In the genomic region with DNA sequence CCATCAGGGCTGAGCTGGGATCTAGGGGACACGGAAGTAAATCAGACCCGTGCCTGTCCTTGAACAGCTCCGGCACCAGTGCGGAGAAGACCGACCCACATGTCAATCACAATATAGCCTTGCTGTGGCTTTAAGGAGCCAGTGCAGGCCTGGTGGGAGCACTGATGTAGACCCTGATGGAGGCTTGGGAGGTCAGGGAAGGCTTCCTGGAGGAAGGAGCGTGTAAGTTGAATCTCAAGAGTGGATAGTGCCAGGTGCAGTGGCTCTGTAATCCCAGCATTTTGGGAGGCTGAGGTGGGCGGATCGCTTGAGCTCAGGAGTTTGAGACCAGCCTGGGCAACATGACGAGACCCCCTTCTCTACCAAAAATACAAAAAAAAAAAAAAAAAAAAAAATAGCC, we compare ENCODE assay signal across 27 cellular contexts. TPM values are rescaled to one million over a fixed set of nuclear protein-coding genes. Genes with fewer than 3 reads are reported as not detected.
"Had no signal": no experiment of that assay in that cellular context is flagged by ENCODE, and none has a peak within 500 bp of the region (broad histone marks: within the 10 kb centered on the region; RNA-seq: fewer than 3 reads in every experiment).

No MANE protein-coding gene starts in this region.

- H3K27ac ChIP-seq: epithelial cell of prostate, gastrocnemius medialis, prostate gland, right atrium auricular region, stomach, thyroid gland had no signal

- H3K4me1 ChIP-seq: gastrocnemius medialis, prostate gland, right atrium auricular region, stomach, thyroid gland had no signal

- H3K27me3 ChIP-seq: right atrium auricular region, thyroid gland had no signal

- H3K27ac Mint-ChIP-seq: memory B cell; natural killer cell; stimulated activated effector memory CD8-positive, alpha-beta T cell treated with anti-CD3 and anti-CD28 coated beads, Interleukin-12 subunit alpha, Interleukin-12 subunit beta, amount 100 ng/mL, for 72 hours; type B pancreatic cell had no signal

- H3K4me3 Mint-ChIP-seq: memory B cell; natural killer cell; stimulated activated effector memory CD8-positive, alpha-beta T cell treated with anti-CD3 and anti-CD28 coated beads, Interleukin-12 subunit alpha, Interleukin-12 subunit beta, amount 100 ng/mL, for 72 hours; type B pancreatic cell had no signal

- H3K4me2 ChIP-seq: smooth muscle cell had no signal

- H3K9me3 Mint-ChIP-seq: natural killer cell; stimulated activated effector memory CD8-positive, alpha-beta T cell treated with anti-CD3 and anti-CD28 coated beads, Interleukin-12 subunit alpha, Interleukin-12 subunit beta, amount 100 ng/mL, for 72 hours; type B pancreatic cell had no signal

- DNase-seq: dorsolateral prefrontal cortex; effector CD4-positive, alpha-beta T cell; foreskin fibroblast; gastrocnemius medialis; head of caudate nucleus; left ventricle myocardium superior; natural killer cell; stimulated activated CD4-positive, alpha-beta T cell treated with anti-CD3 and anti-CD28 coated beads, Interleukin-12 subunit alpha, Interleukin-12 subunit beta, amount 100 ng/mL, for 4 hours; stimulated activated CD4-positive, alpha-beta T cell treated with anti-CD3 and anti-CD28 coated beads, Interleukin-1b, Interleukin-23, amount 100 ng/mL, for 48 hours; stimulated activated CD4-positive, alpha-beta T cell treated with anti-CD3 and anti-CD28 coated beads, Interleukin-4, amount 100 ng/mL, for 1 hour; stimulated activated naive CD4-positive, alpha-beta T cell treated with Interleukin-2 at 50 U/mL for 16 hours; stomach; thyroid gland had no signal

- ATAC-seq: esophagus mucosa; gastrocnemius medialis; left ventricle myocardium superior; natural killer cell; sciatic nerve; stimulated activated effector memory CD8-positive, alpha-beta T cell treated with anti-CD3 and anti-CD28 coated beads, Interleukin-12 subunit alpha, Interleukin-12 subunit beta, amount 100 ng/mL, for 72 hours had no signal

- H3K9me3 ChIP-seq: gastrocnemius medialis, prostate gland, thyroid gland had no signal

- H3K4me1 Mint-ChIP-seq: memory B cell; natural killer cell; stimulated activated effector memory CD8-positive, alpha-beta T cell treated with anti-CD3 and anti-CD28 coated beads, Interleukin-12 subunit alpha, Interleukin-12 subunit beta, amount 100 ng/mL, for 72 hours had no signal

- H3K36me3 ChIP-seq: gastrocnemius medialis, prostate gland, right atrium auricular region, stomach, thyroid gland had no signal

- H3K36me3 Mint-ChIP-seq: memory B cell; natural killer cell; stimulated activated effector memory CD8-positive, alpha-beta T cell treated with anti-CD3 and anti-CD28 coated beads, Interleukin-12 subunit alpha, Interleukin-12 subunit beta, amount 100 ng/mL, for 72 hours; type B pancreatic cell had no signal

- H3K4me3 ChIP-seq: dorsolateral prefrontal cortex, gastrocnemius medialis, lung, prostate gland, right atrium auricular region, smooth muscle cell, stomach, thyroid gland had no signal

RNA-seq across cellular contexts. Expression of gene CACNG8, which starts 10.8 kb away (rescaled TPM):
- total RNA-seq: esophagus mucosa, mononuclear cell, osteocyte, thyroid gland had no signal
- polyA plus RNA-seq: keratinocyte had no signal

RNA-seq across cellular contexts. Expression of gene CACNG6, which starts 39.5 kb away (rescaled TPM):
- total RNA-seq: esophagus mucosa, left ventricle myocardium superior, mononuclear cell, osteocyte, sciatic nerve, subcutaneous adipose tissue, thyroid gland had no signal
- polyA plus RNA-seq: keratinocyte, smooth muscle cell had no signal

RNA-seq across cellular contexts. Expression of gene CACNG7, which starts 42.9 kb away (rescaled TPM):
- total RNA-seq: esophagus mucosa, gastrocnemius medialis, left ventricle myocardium superior, lung, mononuclear cell, natural killer cell, osteocyte, prostate gland, right atrium auricular region, sciatic nerve, stomach, subcutaneous adipose tissue, thyroid gland had no signal
- polyA plus RNA-seq: keratinocyte, lung had no signal
